Comparison of ENCODE assay signal across 19 cellular contexts in the genomic region with DNA sequence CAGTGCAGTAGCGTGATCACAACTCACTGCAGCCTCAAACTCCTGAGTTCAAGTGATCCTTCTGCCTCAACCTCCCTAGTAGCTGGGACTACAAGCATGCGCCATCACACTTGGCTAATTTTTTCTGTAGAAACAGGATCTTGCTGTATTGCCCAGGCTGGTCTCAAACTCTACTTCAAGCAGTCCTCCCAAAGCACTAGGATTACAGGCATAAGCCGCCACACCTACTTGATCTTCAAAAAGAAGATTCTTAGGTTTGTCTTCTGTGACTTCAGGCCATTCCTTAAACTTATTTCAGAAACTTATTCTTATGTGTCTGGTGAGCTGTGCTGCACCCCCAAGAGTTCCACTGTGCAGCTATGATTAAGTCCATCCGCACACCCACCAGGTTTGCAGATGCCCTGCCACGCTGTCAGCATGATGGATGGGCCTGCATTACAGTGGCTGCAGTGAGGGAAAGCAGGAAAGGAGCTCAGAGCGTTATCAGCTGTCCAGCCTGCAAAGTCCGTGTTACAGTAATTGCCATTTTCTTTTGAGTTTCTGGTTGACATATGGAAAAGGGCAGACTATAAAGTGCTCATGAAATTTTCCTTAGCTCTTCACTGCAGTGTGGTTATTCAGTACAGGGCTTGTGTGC.
DNase-seq lines count a peak whose midpoint lies in the region; ATAC-seq, FAIRE-seq and TF ChIP-seq lines count a peak whose summit lies in the region.
"Had no signal": no experiment of that assay in that cellular context is flagged by ENCODE, and none has a peak within 500 bp of the region (broad histone marks: within the 10 kb centered on the region; RNA-seq: fewer than 3 reads in every experiment).

No MANE protein-coding gene starts in this region.

- no peaks in the 10 kb centered on the region for H3K27me3 Mint-ChIP-seq in mesothelial cell of epicardium (ENCODE audit: low read depth)
- peaks cover 21% of the 10 kb centered on the region for H3K27me3 Mint-ChIP-seq in activated T-helper 17 cell treated with anti-CD3 and anti-CD28 coated beads, Interleukin-2, amount 50 U/mL, for 72 hours
- H3K27me3 Mint-ChIP-seq: IgD-negative memory B cell had no signal

- no peaks in the 10 kb centered on the region for H3K36me3 Mint-ChIP-seq in mesothelial cell of epicardium
- H3K36me3 Mint-ChIP-seq in activated T-helper 17 cell treated with anti-CD3 and anti-CD28 coated beads, Interleukin-2, amount 50 U/mL, for 72 hours (ENCODE audit: low read depth): no peaks in the 10 kb centered on the region
- H3K36me3 Mint-ChIP-seq: IgD-negative memory B cell; naive thymus-derived CD4-positive, alpha-beta T cell had no signal

- no peak overlapping the region for H3K4me3 Mint-ChIP-seq in mesothelial cell of epicardium
- no peak overlapping the region for H3K4me3 Mint-ChIP-seq in activated T-helper 17 cell treated with anti-CD3 and anti-CD28 coated beads, Interleukin-2, amount 50 U/mL, for 72 hours
- H3K4me3 Mint-ChIP-seq: H9; naive thymus-derived CD4-positive, alpha-beta T cell; T-helper 1 cell treated with Interleukin-12 subunit alpha and Interleukin-12 subunit beta and Interleukin-4 antibody, amounts not matched to agents 30 μg/mL and 1 μg/mL, for 36 hours had no signal

- POLR2A ChIA-PET in A549 (lab: Yijun Ruan, JAX): interaction anchor here (0.5 kb wide), 1 partner anchor 134 kb away, joined by 3 read pairs; no protein-coding TSS in a partner anchor

- H3K4me2 ChIP-seq in A549: peak overlapping the region; percentile 52; the same call in 2 of the 3 replicates

- DNase-seq in A549 (ENCODE audit: low read depth in 1 of 2, low spot score in 1 of 2) (no peak), NCI-H146 treated with DMSO at 0.1 percent for 48 hours (lab: John Stamatoyannopoulos, UW; ENCODE audit: unreplicated experiment) (peak; percentile 10), astrocyte of the spinal cord (ENCODE audit: low read depth, low spot score) (peak; percentile 4), mesothelial cell of epicardium (ENCODE audit: low spot score in 2 of 2, unreplicated experiment in 2 of 2) (peak; percentile 24 to 56), NCI-H187 treated with DMSO at 0.1 percent for 48 hours (lab: John Stamatoyannopoulos, UW) (no peak), hippocampal formation (lab: John Stamatoyannopoulos, UW) (no peak), inferior parietal cortex (ENCODE audit: extremely low spot score) (no peak)
- DNase-seq: activated gamma-delta T cell treated with Interleukin-2 at 50 U/mL for 16 hours; adrenal gland; effector CD4-positive, alpha-beta T cell; glutamatergic neuron; H9; MG63; naive thymus-derived CD4-positive, alpha-beta T cell; NCI-H187 had no signal

- H3K9me3 ChIP-seq in A549: no peaks in the 10 kb centered on the region
- H3K9me3 ChIP-seq: adrenal gland, MG63 had no signal

- no peak for TF ChIP-seq POLR2A in A549 (IDR thresholded peaks at IDR 0.05; ENCODE audit: low read length)

- no peak overlapping the region for H3K4me3 ChIP-seq in A549
- H3K4me3 ChIP-seq in astrocyte of the spinal cord (ENCODE audit: low read depth, low read length): no peak overlapping the region
- H3K4me3 ChIP-seq: adrenal gland, GM12878, MG63 had no signal

- no peak overlapping the region for H3K27ac Mint-ChIP-seq in mesothelial cell of epicardium
- no peak overlapping the region for H3K27ac Mint-ChIP-seq in activated T-helper 17 cell treated with anti-CD3 and anti-CD28 coated beads, Interleukin-2, amount 50 U/mL, for 72 hours
- H3K27ac Mint-ChIP-seq: H9; IgD-negative memory B cell; naive thymus-derived CD4-positive, alpha-beta T cell; T-helper 1 cell treated with Interleukin-12 subunit alpha and Interleukin-12 subunit beta and Interleukin-4 antibody, amounts not matched to agents 30 μg/mL and 1 μg/mL, for 36 hours had no signal

- CTCF ChIA-PET in A549 (lab: Yijun Ruan, JAX): no interaction called here

- WGBS in A549 (ENCODE audit: missing lambda C conversion rate): 73% methylated on average over 7 of the region's 7 CpGs

- H3K9me3 Mint-ChIP-seq in mesothelial cell of epicardium: no peaks in the 10 kb centered on the region
- no peaks in the 10 kb centered on the region for H3K9me3 Mint-ChIP-seq in activated T-helper 17 cell treated with anti-CD3 and anti-CD28 coated beads, Interleukin-2, amount 50 U/mL, for 72 hours
- H3K9me3 Mint-ChIP-seq: H9; IgD-negative memory B cell; T-helper 1 cell treated with Interleukin-12 subunit alpha and Interleukin-12 subunit beta and Interleukin-4 antibody, amounts not matched to agents 30 μg/mL and 1 μg/mL, for 36 hours had no signal

- H3K4me1 Mint-ChIP-seq in mesothelial cell of epicardium: peaks cover 44% of the 10 kb centered on the region
- H3K4me1 Mint-ChIP-seq in activated T-helper 17 cell treated with anti-CD3 and anti-CD28 coated beads, Interleukin-2, amount 50 U/mL, for 72 hours: no peaks in the 10 kb centered on the region

- H3K4me1 ChIP-seq in A549: peaks cover 8% of the 10 kb centered on the region; the same call in 2 of the 3 replicates
- H3K4me1 ChIP-seq: adrenal gland had no signal

- H3K27ac ChIP-seq in A549: 0 out of 6 replicates have a peak overlapping the region, but pooled peaks of 1 of the 2 experiments have one; percentile 1
- H3K27ac ChIP-seq: adrenal gland had no signal

- no peak for TF ChIP-seq RAD21 in A549 (conservative IDR thresholded peaks at IDR 0.05 in 1 of 2, IDR thresholded peaks at IDR 0.05 in 1 of 2)

- TF ChIP-seq CTCF in A549 (IDR thresholded peaks at IDR 0.05) (no peak), astrocyte of the spinal cord (IDR thresholded peaks at IDR 0.05; ENCODE audit: low read depth, low read length) (no peak), mesothelial cell of epicardium (IDR thresholded peaks at IDR 0.05; ENCODE audit: unreplicated experiment) (no peak)

- FAIRE-seq in A549 (lab: Jason Lieb, UNC): no peak
- FAIRE-seq: GM12878 had no signal

- peak in 1 of 2 experiments; percentile 38; a peak in 1 of 6 replicates for ATAC-seq in A549
- ATAC-seq in activated T-helper 17 cell treated with anti-CD3 and anti-CD28 coated beads, Interleukin-2, amount 50 U/mL, for 72 hours (replicated peaks): no peak
- ATAC-seq: GM12878; naive thymus-derived CD4-positive, alpha-beta T cell had no signal

- in situ Hi-C loops in astrocyte of the spinal cord (cut with HindIII; ENCODE audit: low sequenced_read_pairs): no loop called here

- no peak for TF ChIP-seq EP300 in A549 (IDR thresholded peaks at IDR 0.05)

TF ChIP-seq in A549, 52 proteins besides CTCF, POLR2A, EP300 and RAD21:
- no peak for TF ChIP-seq NFE2L2 (conservative IDR thresholded peaks at IDR 0.05; ENCODE audit: low read length)
- TF ChIP-seq CHD4 (IDR thresholded peaks at IDR 0.05; ENCODE audit: borderline replicate concordance): no peak
- no peak for TF ChIP-seq EHF (CRISPR knock-in tag; IDR thresholded peaks at IDR 0.05)
- TF ChIP-seq MYC (IDR thresholded peaks at IDR 0.05; ENCODE audit: borderline replicate concordance, low read length): no peak
- no peak for TF ChIP-seq PHF8 (IDR thresholded peaks at IDR 0.05; ENCODE audit: borderline replicate concordance, low read depth)
- TF ChIP-seq POLR2AphosphoS2 (conservative IDR thresholded peaks at IDR 0.05; ENCODE audit: low read length): no peak
- TF ChIP-seq ZSCAN20 (CRISPR knock-in tag; IDR thresholded peaks at IDR 0.05): no peak
- TF ChIP-seq, protein P1, sequence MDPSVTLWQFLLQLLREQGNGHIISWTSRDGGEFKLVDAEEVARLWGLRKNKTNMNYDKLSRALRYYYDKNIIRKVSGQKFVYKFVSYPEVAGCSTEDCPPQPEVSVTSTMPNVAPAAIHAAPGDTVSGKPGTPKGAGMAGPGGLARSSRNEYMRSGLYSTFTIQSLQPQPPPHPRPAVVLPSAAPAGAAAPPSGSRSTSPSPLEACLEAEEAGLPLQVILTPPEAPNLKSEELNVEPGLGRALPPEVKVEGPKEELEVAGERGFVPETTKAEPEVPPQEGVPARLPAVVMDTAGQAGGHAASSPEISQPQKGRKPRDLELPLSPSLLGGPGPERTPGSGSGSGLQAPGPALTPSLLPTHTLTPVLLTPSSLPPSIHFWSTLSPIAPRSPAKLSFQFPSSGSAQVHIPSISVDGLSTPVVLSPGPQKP (IDR thresholded peaks at IDR 0.05; ENCODE audit: low read depth, low read length): no peak
- TF ChIP-seq HOXA7 (CRISPR knock-in tag; IDR thresholded peaks at IDR 0.05): no peak
- no peak for TF ChIP-seq ESRRA (IDR thresholded peaks at IDR 0.05; ENCODE audit: borderline replicate concordance, low read length)
- TF ChIP-seq ZNF302 (CRISPR knock-in tag; IDR thresholded peaks at IDR 0.05): no peak
- no peak for TF ChIP-seq NPAS2 (CRISPR knock-in tag; IDR thresholded peaks at IDR 0.05; ENCODE audit: borderline replicate concordance)
- no peak for TF ChIP-seq CHD2 (IDR thresholded peaks at IDR 0.05; ENCODE audit: low read length, partially characterized antibody)

Comparison
In these comparisons a context has a peak if more than half of its experiments do, and no peak if none do; other contexts are left out.
1. DNase-seq: peak in NCI-H146 treated with DMSO at 0.1 percent for 48 hours (single experiment), astrocyte of the spinal cord (single experiment) and mesothelial cell of epicardium (2 of 2); none in A549 (0 of 2), NCI-H187 treated with DMSO at 0.1 percent for 48 hours (single experiment), hippocampal formation (0 of 2) and inferior parietal cortex (single experiment).